Comparison of ENCODE assay signal across 11 cellular contexts in the genomic region with DNA sequence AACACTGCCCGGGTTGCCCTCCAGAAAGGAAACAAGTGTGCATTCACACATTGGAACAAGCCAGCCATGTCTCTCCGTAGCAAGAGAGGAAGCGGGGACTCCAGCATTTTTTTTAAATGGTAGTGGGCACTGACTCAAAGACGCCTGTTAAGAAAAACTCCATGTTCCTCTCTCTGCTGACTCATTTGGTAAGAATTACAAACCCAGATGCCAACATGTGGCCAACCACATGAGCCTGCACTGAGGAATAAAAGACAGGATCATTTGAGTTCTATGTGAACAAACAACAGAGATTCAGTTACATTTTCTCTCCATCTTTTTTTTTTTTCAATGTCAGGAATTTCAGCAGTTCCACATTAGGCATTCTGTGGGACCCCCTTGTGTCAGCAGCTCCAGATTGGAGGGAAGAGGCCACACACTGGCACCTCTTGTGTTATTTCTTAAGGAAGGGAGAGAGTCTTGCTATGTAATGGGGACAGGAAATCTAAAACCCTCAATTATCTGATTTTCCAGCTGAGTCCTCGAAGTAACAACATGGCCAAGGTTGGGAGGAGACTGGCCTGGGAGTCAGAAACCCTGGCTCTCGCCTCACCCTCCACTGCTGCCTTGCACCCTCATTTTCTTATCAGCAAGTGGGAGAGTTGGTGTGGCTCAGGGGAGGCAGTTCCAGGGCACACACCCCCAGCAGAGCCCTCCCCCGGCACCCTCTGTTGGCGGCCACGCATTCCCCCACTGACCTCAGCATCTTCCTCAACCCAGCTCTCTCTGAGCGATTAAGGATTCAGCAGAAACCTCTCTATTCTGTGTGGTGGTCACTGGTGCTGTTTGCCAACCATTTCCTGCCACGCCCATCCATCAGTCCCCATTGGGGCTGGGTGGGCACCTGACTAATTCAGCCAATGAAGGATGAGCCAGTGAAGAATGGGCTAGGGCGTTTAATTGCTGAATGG.
DNase-seq lines count a peak whose midpoint lies in the region; TF ChIP-seq lines count a peak whose summit lies in the region.
"Had no signal": no experiment of that assay in that cellular context is flagged by ENCODE, and none has a peak within 500 bp of the region (broad histone marks: within the 10 kb centered on the region; RNA-seq: fewer than 3 reads in every experiment).

No MANE protein-coding gene starts in this region.

- no peak overlapping the region for H2BK120ac ChIP-seq in mesenchymal stem cell (ENCODE audit: low read depth, low read length)

- peaks cover 12% of the 10 kb centered on the region for H3K4me1 ChIP-seq in mesenchymal stem cell (ENCODE audit: control insufficient read depth, insufficient read depth, low read depth, low read length)
- H3K4me1 ChIP-seq in stomach: no peaks in the 10 kb centered on the region
- H3K4me1 ChIP-seq in ovary (ENCODE audit: insufficient read depth): no peaks in the 10 kb centered on the region

- no peaks in the 10 kb centered on the region for H3K36me3 ChIP-seq in mesenchymal stem cell (ENCODE audit: control insufficient read depth in 1 of 2, insufficient read depth in 2 of 2, low read depth in 1 of 2, low read length in 2 of 2)
- no peaks in the 10 kb centered on the region for H3K36me3 ChIP-seq in stomach
- H3K36me3 ChIP-seq in ovary: no peaks in the 10 kb centered on the region

- H3K79me1 ChIP-seq in mesenchymal stem cell (replicated peaks; ENCODE audit: low read length, poor library complexity, severe bottlenecking): no peaks in the 10 kb centered on the region

- no peak for TF ChIP-seq CTCF in stomach (IDR thresholded peaks at IDR 0.05)
- no peak for TF ChIP-seq CTCF in ovary (IDR thresholded peaks at IDR 0.05)

- no peak overlapping the region for H2AFZ ChIP-seq in mesenchymal stem cell (ENCODE audit: low read depth, low read length)

- H3K9ac ChIP-seq in mesenchymal stem cell (ENCODE audit: low read length): peak overlapping the region; percentile 38

- intact Hi-C loops in stomach (cut with DNase I; ENCODE audit: low total_unique reads): no loop called here
- intact Hi-C loops in ovary (cut with DNase I): no loop called here

- H3K9me3 ChIP-seq in mesenchymal stem cell (ENCODE audit: control insufficient read depth, low read length) (no peaks in the 10 kb centered on the region), stomach (no peaks in the 10 kb centered on the region), ovary (no peaks in the 10 kb centered on the region)
- H3K9me3 ChIP-seq: mucosa of descending colon had no signal

- TF ChIP-seq EP300 in stomach (IDR thresholded peaks at IDR 0.05) (no peak), ovary (IDR thresholded peaks at IDR 0.05) (no peak)

- peak overlapping the region; percentile 96 to 97 for H2BK12ac ChIP-seq in mesenchymal stem cell (ENCODE audit: low read length in 2 of 2)

- peak; percentile 90 for DNase-seq in A172 (ENCODE audit: low spot score)
- peak; percentile 93 for DNase-seq in HT1080 (ENCODE audit: low read depth)
- DNase-seq in brain pericyte (ENCODE audit: low read depth, low spot score): peak; percentile 71
- DNase-seq in mesenchymal stem cell: peak; percentile 81
- no peak for DNase-seq in NCI-H748 (lab: John Stamatoyannopoulos, UW; ENCODE audit: unreplicated experiment)
- no peak for DNase-seq in stomach
- no peak for DNase-seq in ovary
- no peak for DNase-seq in activated naive CD4-positive, alpha-beta T cell (lab: John Stamatoyannopoulos, UW)
- DNase-seq: activated naive CD4-positive, alpha-beta T cell treated with anti-CD3 and anti-CD28 coated beads for 36 hours; Kasumi-1; mucosa of descending colon had no signal

- H3K27ac ChIP-seq in mesenchymal stem cell (ENCODE audit: low read length, poor library complexity, severe bottlenecking): peak overlapping the region; percentile 65
- H3K27ac ChIP-seq in stomach: no peak overlapping the region
- H3K27ac ChIP-seq in ovary: peak overlapping the region in 1 of 2 donors; percentile 20

- no peak overlapping the region for H3K23ac ChIP-seq in mesenchymal stem cell (ENCODE audit: low read length in 2 of 2)

- H3K4ac ChIP-seq in mesenchymal stem cell (ENCODE audit: low read depth in 1 of 2, low read length in 2 of 2): peak overlapping the region in 1 of 2 experiments; percentile 51

- H2AK5ac ChIP-seq in mesenchymal stem cell (ENCODE audit: low read length, severe bottlenecking): peak overlapping the region; percentile 76

- H2BK5ac ChIP-seq in mesenchymal stem cell (ENCODE audit: low read depth, low read length, poor library complexity, severe bottlenecking): peak overlapping the region; percentile 10

- TF ChIP-seq POLR2A in stomach (IDR thresholded peaks at IDR 0.05) (no peak), ovary (IDR thresholded peaks at IDR 0.05) (no peak)

- no peak overlapping the region for H3K4me3 ChIP-seq in mesenchymal stem cell (ENCODE audit: insufficient read depth in 1 of 2, low read depth in 1 of 2, low read length in 2 of 2)
- no peak overlapping the region for H3K4me3 ChIP-seq in stomach
- H3K4me3 ChIP-seq in ovary: no peak overlapping the region
- H3K4me3 ChIP-seq: mucosa of descending colon had no signal

- peak overlapping the region; percentile 66 to 86 for H3K18ac ChIP-seq in mesenchymal stem cell (ENCODE audit: low read depth in 1 of 2, low read length in 2 of 2)

- H2BK15ac ChIP-seq in mesenchymal stem cell (ENCODE audit: low read depth, poor library complexity, severe bottlenecking): peak overlapping the region; percentile 84

- H3K4me2 ChIP-seq in mesenchymal stem cell (ENCODE audit: low read length, poor library complexity, severe bottlenecking): peak overlapping the region; percentile 29

- peak overlapping the region; percentile 84 for H4K91ac ChIP-seq in mesenchymal stem cell (ENCODE audit: low read length)

- H4K8ac ChIP-seq in mesenchymal stem cell (ENCODE audit: low read length): peak overlapping the region; percentile 89

- 72% methylated on average over 11 of the region's 12 CpGs for WGBS in mesenchymal stem cell
- WGBS in stomach, 5 donors: 69 to 76% (median 72%) methylated on average over 12 of the region's 12 CpGs
- 74 to 76% (median 74%) methylated on average over 12 of the region's 12 CpGs for WGBS in ovary, 3 donors

- peak overlapping the region in 1 of 2 experiments; percentile 90 for H3K14ac ChIP-seq in mesenchymal stem cell (ENCODE audit: low read length in 2 of 2)

- H3K27me3 ChIP-seq in mesenchymal stem cell (ENCODE audit: control insufficient read depth in 1 of 2, insufficient read depth in 1 of 2, low read length in 2 of 2) (peaks cover 0 to 3% of the 10 kb centered on the region in 2 experiments), stomach (peaks cover 0 to 14% (median 5%) of the 10 kb centered on the region in 3 donors), ovary (no peaks in the 10 kb centered on the region)

Comparison
In these comparisons a context has a peak if more than half of its experiments do, and no peak if none do; other contexts are left out.
1. DNase-seq: peak in A172 (single experiment), HT1080 (single experiment), brain pericyte (single experiment) and mesenchymal stem cell (single experiment); none in NCI-H748 (single experiment), stomach (single experiment), ovary (0 of 5) and activated naive CD4-positive, alpha-beta T cell (0 of 4).